ENCODE assay signal across 24 cellular contexts in genomic region chr5:61991426-61991825, GRCh38.
"Had no signal": no experiment of that assay in that cellular context is flagged by ENCODE, and none has a peak within 500 bp of the region (broad histone marks: within the 10 kb centered on the region; RNA-seq: fewer than 3 reads in every experiment).

No MANE protein-coding gene starts in this region.

- H3K27me3 ChIP-seq: hepatocyte, left lung, upper lobe of right lung had no signal

- H3K4me1 ChIP-seq: left lung, prostate gland, upper lobe of right lung had no signal

- H3K9me3 ChIP-seq: prostate gland, upper lobe of right lung had no signal

- H3K4me3 ChIP-seq: hepatocyte, left lung, lung, prostate gland, upper lobe of right lung had no signal

- H3K36me3 ChIP-seq: left lung, prostate gland, upper lobe of right lung had no signal

- ATAC-seq: esophagus mucosa; left lung; naive thymus-derived CD8-positive, alpha-beta T cell; stimulated activated naive CD8-positive, alpha-beta T cell treated with anti-CD3 and anti-CD28 coated beads, Interleukin-15, Interleukin-2, amounts not matched to agents 100 U/mL and 50 U/mL, for 24 hours; T-helper 17 cell; upper lobe of right lung had no signal

- DNase-seq: activated B cell treated with CpG ODN at 0.5 μM for 24 hours; activated CD4-positive, alpha-beta memory T cell treated with anti-CD3 and anti-CD28 coated beads for 36 hours; activated CD4-positive, alpha-beta T cell treated with anti-CD3 and anti-CD28 coated beads for 4 hours; activated naive CD4-positive, alpha-beta T cell treated with Interleukin-2 at 50 U/mL for 16 hours; activated naive CD8-positive, alpha-beta T cell treated with anti-CD3 and anti-CD28 coated beads for 36 hours; activated T-cell treated with anti-CD3 and anti-CD28 coated beads, Interleukin-2, amount 50 U/mL, for 48 hours; amniotic stem cell; caudate nucleus; dermis blood vessel endothelial cell; effector CD8-positive, alpha-beta T cell; foreskin melanocyte; glutamatergic neuron; immature natural killer cell; left lung; naive thymus-derived CD8-positive, alpha-beta T cell; stimulated activated CD4-positive, alpha-beta T cell treated with anti-CD3 and anti-CD28 coated beads, Interleukin-12 subunit alpha, Interleukin-12 subunit beta, amount 100 ng/mL, for 4 hours; stimulated activated CD4-positive, alpha-beta T cell treated with anti-CD3 and anti-CD28 coated beads, Interleukin-4, amount 100 ng/mL, for 4 hours; stimulated activated naive CD8-positive, alpha-beta T cell treated with anti-CD3 and anti-CD28 coated beads, Interleukin-15, Interleukin-2, amounts not matched to agents 100 U/mL and 50 U/mL, for 24 hours; T-helper 17 cell; upper lobe of right lung had no signal

- H3K27ac ChIP-seq: hepatocyte, left lung, prostate gland, upper lobe of right lung had no signal
